In the genomic region with DNA sequence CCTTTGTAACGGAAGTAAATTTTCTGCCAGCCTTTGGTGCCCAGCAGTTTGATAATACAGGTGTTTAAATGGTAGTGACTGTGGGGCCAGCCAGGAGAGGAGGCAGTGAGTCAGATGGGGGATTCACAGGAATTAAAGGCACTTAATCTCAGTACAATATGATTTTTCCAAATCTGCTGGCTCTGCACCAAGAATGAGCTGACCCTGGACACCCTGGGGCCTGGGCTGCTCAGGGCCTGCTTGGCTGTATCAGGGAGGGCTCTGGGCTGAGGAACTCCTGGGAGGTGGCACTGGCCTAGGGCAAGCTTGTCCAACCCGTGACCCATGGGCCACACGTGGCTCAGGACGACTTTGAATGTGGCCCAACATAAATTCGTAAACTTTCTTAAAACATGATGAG, we compare ENCODE assay signal across 26 cellular contexts.
"Had no signal": no experiment of that assay in that cellular context is flagged by ENCODE, and none has a peak within 500 bp of the region (broad histone marks: within the 10 kb centered on the region; RNA-seq: fewer than 3 reads in every experiment).

No MANE protein-coding gene starts in this region.

- ATAC-seq: activated CD8-positive, alpha-beta memory T cell treated with anti-CD3 and anti-CD28 coated beads, Interleukin-2, amount 10 ng/mL, durations not matched to agents 7 days and 5 days; activated naive CD4-positive, alpha-beta T cell treated with anti-CD3 and anti-CD28 coated beads, Interleukin-2, amount 50 U/mL, for 72 hours; activated naive CD8-positive, alpha-beta T cell treated with anti-CD3 and anti-CD28 coated beads, Interleukin-2, amount 50 U/mL, for 24 hours; activated T-cell treated with anti-CD3 and anti-CD28 coated beads, Interleukin-2, amount 50 U/mL, for 4 hours; SK-N-SH treated with all-trans-retinoic acid at 6 μM for 48 hours; WTC11 had no signal

- H3K36me3 Mint-ChIP-seq: activated CD8-positive, alpha-beta memory T cell treated with anti-CD3 and anti-CD28 coated beads, Interleukin-2, amount 10 ng/mL, durations not matched to agents 7 days and 5 days; activated naive CD4-positive, alpha-beta T cell treated with anti-CD3 and anti-CD28 coated beads, Interleukin-2, amount 50 U/mL, for 72 hours; WTC11 had no signal

- H3K9me3 Mint-ChIP-seq: activated naive CD4-positive, alpha-beta T cell treated with anti-CD3 and anti-CD28 coated beads, Interleukin-2, amount 50 U/mL, for 72 hours; activated naive CD8-positive, alpha-beta T cell treated with anti-CD3 and anti-CD28 coated beads, Interleukin-2, amount 50 U/mL, for 24 hours; activated T-cell treated with anti-CD3 and anti-CD28 coated beads, Interleukin-2, amount 50 U/mL, for 4 hours; T-helper 1 cell treated with Interleukin-12 subunit alpha and Interleukin-12 subunit beta and Interleukin-4 antibody, amounts not matched to agents 30 μg/mL and 1 μg/mL, for 36 hours; WTC11 had no signal

- H3K27ac ChIP-seq: brain microvascular endothelial cell, cardiac muscle cell, Peyer's patch, SJSA1 had no signal

- H3K27me3 ChIP-seq: brain microvascular endothelial cell, cardiac muscle cell, Peyer's patch, SJSA1 had no signal

- H3K4me1 Mint-ChIP-seq: activated CD8-positive, alpha-beta memory T cell treated with anti-CD3 and anti-CD28 coated beads, Interleukin-2, amount 10 ng/mL, durations not matched to agents 7 days and 5 days; activated naive CD8-positive, alpha-beta T cell treated with anti-CD3 and anti-CD28 coated beads, Interleukin-2, amount 50 U/mL, for 24 hours had no signal

- H3K27ac Mint-ChIP-seq: activated CD8-positive, alpha-beta memory T cell treated with anti-CD3 and anti-CD28 coated beads, Interleukin-2, amount 10 ng/mL, durations not matched to agents 7 days and 5 days; activated naive CD4-positive, alpha-beta T cell treated with anti-CD3 and anti-CD28 coated beads, Interleukin-2, amount 50 U/mL, for 72 hours; activated naive CD8-positive, alpha-beta T cell treated with anti-CD3 and anti-CD28 coated beads, Interleukin-2, amount 50 U/mL, for 24 hours; T-helper 1 cell treated with Interleukin-12 subunit alpha and Interleukin-12 subunit beta and Interleukin-4 antibody, amounts not matched to agents 30 μg/mL and 1 μg/mL, for 36 hours; WTC11 had no signal

- H3K27me3 Mint-ChIP-seq: activated CD8-positive, alpha-beta memory T cell treated with anti-CD3 and anti-CD28 coated beads, Interleukin-2, amount 10 ng/mL, durations not matched to agents 7 days and 5 days; activated naive CD8-positive, alpha-beta T cell treated with anti-CD3 and anti-CD28 coated beads, Interleukin-2, amount 50 U/mL, for 24 hours had no signal

- DNase-seq: activated CD4-positive, alpha-beta T cell treated with anti-CD3 and anti-CD28 coated beads for 48 hours; activated CD4-positive, alpha-beta T cell treated with anti-CD3 and anti-CD28 coated beads, Interleukin-2, amount 50 U/mL, for 48 hours; activated CD4-positive, CD25-positive, alpha-beta regulatory T cell treated with anti-CD3 and anti-CD28 coated beads, Interleukin-2, amount 50 U/mL, for 72 hours; activated CD8-positive, alpha-beta memory T cell treated with anti-CD3 and anti-CD28 coated beads, Interleukin-2, amount 10 ng/mL, durations not matched to agents 7 days and 5 days; activated effector memory CD4-positive, alpha-beta T cell treated with anti-CD3 and anti-CD28 coated beads, Interleukin-2, amount 50 U/mL, for 16 hours; activated naive CD4-positive, alpha-beta T cell treated with Interleukin-2 at 50 U/mL for 16 hours; activated naive CD8-positive, alpha-beta T cell treated with anti-CD3 and anti-CD28 coated beads, Interleukin-2, amount 50 U/mL, for 24 hours; activated T-cell treated with anti-CD3 and anti-CD28 coated beads, Interleukin-2, amount 50 U/mL, for 4 hours; amygdala; brain microvascular endothelial cell; KG1; NCI-H1048; NCI-H1417; NCI-H1930; NCI-H2171; NCI-H226; NCI-H69; Peyer's patch; SHP77; T-helper 9 cell had no signal

- H3K4me3 Mint-ChIP-seq: activated CD8-positive, alpha-beta memory T cell treated with anti-CD3 and anti-CD28 coated beads, Interleukin-2, amount 10 ng/mL, durations not matched to agents 7 days and 5 days; activated naive CD8-positive, alpha-beta T cell treated with anti-CD3 and anti-CD28 coated beads, Interleukin-2, amount 50 U/mL, for 24 hours; activated T-cell treated with anti-CD3 and anti-CD28 coated beads, Interleukin-2, amount 50 U/mL, for 4 hours; T-helper 1 cell treated with Interleukin-12 subunit alpha and Interleukin-12 subunit beta and Interleukin-4 antibody, amounts not matched to agents 30 μg/mL and 1 μg/mL, for 36 hours; WTC11 had no signal

- H3K9me3 ChIP-seq: Peyer's patch, SJSA1 had no signal

- H3K4me3 ChIP-seq: cardiac muscle cell, Peyer's patch, SJSA1 had no signal
